In the genomic region with DNA sequence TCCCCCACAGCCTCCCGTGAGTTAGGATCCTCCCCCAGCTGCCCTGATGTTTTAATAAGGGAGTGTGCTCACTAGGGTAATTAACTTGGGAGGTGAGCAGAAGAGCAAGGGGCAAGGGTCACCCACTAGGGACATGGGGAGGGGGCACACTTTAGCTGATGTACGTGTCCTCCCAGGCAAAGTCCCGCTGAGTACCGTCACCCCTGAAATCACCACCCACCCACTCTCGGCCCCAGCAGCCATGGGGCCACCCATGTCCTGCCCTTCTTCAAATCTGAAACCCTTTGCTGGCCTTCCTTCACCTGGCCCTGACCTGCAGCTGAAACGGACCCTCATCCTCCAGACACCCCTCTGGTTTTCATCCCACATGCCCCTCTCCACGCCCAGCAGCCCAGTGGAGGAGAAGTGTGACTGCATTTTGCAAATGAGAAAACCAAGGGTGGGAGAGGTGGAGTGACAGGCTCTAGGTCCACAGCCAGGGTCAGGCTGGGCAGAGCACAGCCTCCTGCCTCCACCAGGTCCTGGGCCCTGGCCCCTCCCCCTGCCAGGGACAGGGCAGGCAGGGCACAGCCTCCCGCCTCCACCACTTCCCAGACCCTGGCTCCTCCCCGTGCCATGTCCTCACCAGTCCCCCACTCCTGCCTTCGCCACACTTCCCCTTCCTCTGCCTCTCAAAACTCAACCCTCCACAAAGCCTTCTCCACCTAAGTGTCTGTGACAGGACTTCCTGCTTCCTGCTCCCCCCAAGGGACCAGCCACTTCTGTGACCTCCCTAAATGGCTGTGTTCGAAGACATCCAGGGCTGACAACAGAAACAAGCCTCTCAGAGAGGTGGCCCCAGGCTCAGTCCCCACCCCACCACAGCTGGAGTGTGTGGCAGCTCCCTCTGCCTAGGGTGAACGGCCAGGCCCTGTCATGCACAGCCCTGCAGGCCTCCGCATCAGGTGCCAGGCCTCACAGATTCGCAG, we compare ENCODE assay signal across 9 cellular contexts. TPM values are rescaled to one million over a fixed set of nuclear protein-coding genes. Genes with fewer than 3 reads are reported as not detected.
A peak's percentile ranks its signal among the peaks of the same experiment; 100 is the strongest.
DNase-seq lines count a peak whose midpoint lies in the region; ATAC-seq and TF ChIP-seq lines count a peak whose summit lies in the region.
"Had no signal": no experiment of that assay in that cellular context is flagged by ENCODE, and none has a peak within 500 bp of the region (broad histone marks: within the 10 kb centered on the region; RNA-seq: fewer than 3 reads in every experiment).

No MANE protein-coding gene starts in this region.

- H3K9me3 ChIP-seq in RWPE2 (ENCODE audit: severe bottlenecking) (no peaks in the 10 kb centered on the region), osteoblast (ENCODE audit: low read depth, low read length) (no peaks in the 10 kb centered on the region)

- no peak overlapping the region for H3K4me2 ChIP-seq in osteoblast (ENCODE audit: insufficient read depth, low read length)

- no peaks in the 10 kb centered on the region for H3K36me3 ChIP-seq in RWPE2 (ENCODE audit: low read depth)
- H3K36me3 ChIP-seq in osteoblast (ENCODE audit: insufficient read depth, low read length), result no peaks in the 10 kb centered on the region

- TF ChIP-seq CTCF in RWPE2 (IDR thresholded peaks at IDR 0.05; ENCODE audit: poor library complexity, severe bottlenecking), result no peak
- TF ChIP-seq CTCF in osteoblast (IDR thresholded peaks at IDR 0.05; ENCODE audit: extremely low read depth, low read depth, low read length), result no peak

- no peaks in the 10 kb centered on the region for H4K20me1 ChIP-seq in osteoblast (ENCODE audit: insufficient read depth, low read length)

- H3K27ac ChIP-seq in RWPE2 (ENCODE audit: poor library complexity, severe bottlenecking) (no peak overlapping the region), osteoblast (ENCODE audit: low read depth, low read length) (no peak overlapping the region)

- H2AFZ ChIP-seq in osteoblast (ENCODE audit: low read length), result no peak overlapping the region

- DNase-seq in RWPE2 (ENCODE audit: low spot score) (no peak), osteoblast (ENCODE audit: insufficient read length, low spot score, missing footprints) (peak; percentile 69), NCI-H1092 (lab: John Stamatoyannopoulos, UW) (no peak), D341Med (ENCODE audit: low spot score) (no peak), AG20443 (ENCODE audit: low spot score) (no peak)
- peak; percentile 53 for DNase-seq in central memory CD4-positive, alpha-beta T cell

- H3K4me1 ChIP-seq in RWPE2 (ENCODE audit: insufficient read depth, poor library complexity, severe bottlenecking), result no peaks in the 10 kb centered on the region
- peaks cover 10% of the 10 kb centered on the region for H3K4me1 ChIP-seq in osteoblast (ENCODE audit: insufficient read depth, low read length)

- H3K27me3 ChIP-seq in RWPE2 (ENCODE audit: insufficient read depth, poor library complexity, severe bottlenecking) (no peaks in the 10 kb centered on the region), osteoblast (ENCODE audit: insufficient read depth, low read length) (peaks cover 4% of the 10 kb centered on the region)

- H3K79me2 ChIP-seq in osteoblast (ENCODE audit: insufficient read depth, low read length), result no peaks in the 10 kb centered on the region

- peak; percentile 92 for ATAC-seq in GM19043 (IDR thresholded peaks at IDR 0.05; ENCODE audit: low read depth, unreplicated experiment)
- ATAC-seq in HG02885 (IDR thresholded peaks at IDR 0.05; ENCODE audit: poor library complexity, unreplicated experiment), result peak; percentile 85
- 0 out of 3 replicates have a peak, but pooled peaks have one; percentile 16 for ATAC-seq in RWPE2 (ENCODE audit: low read depth)

- no peak overlapping the region for H3K4me3 ChIP-seq in RWPE2 (ENCODE audit: severe bottlenecking)
- no peak overlapping the region for H3K4me3 ChIP-seq in osteoblast (ENCODE audit: insufficient read depth, low read length)

RNA-seq across cellular contexts. Expression of gene ACSS1, which starts 15.1 kb away (rescaled TPM):
- total RNA-seq in osteoblast, result 1.4 and 2.1 TPM in 2 replicates

RNA-seq across cellular contexts. Expression of gene VSX1, which starts 39.1 kb away (rescaled TPM):
- total RNA-seq in osteoblast, result not detected in 2 replicates
- total RNA-seq: T-helper 2 cell treated with Interferon-gamma antibody and Interleukin-4, amounts not matched to agents 100 ng/mL and 5 ng/mL, for 36 hours had no signal

RNA-seq across cellular contexts. Expression of gene APMAP, which starts 50.3 kb away (rescaled TPM):
- total RNA-seq in osteoblast, result 69.2 and 70.2 TPM in 2 replicates

Comparison
In these comparisons a context has a peak if more than half of its experiments do, and no peak if none do; other contexts are left out.
1. ATAC-seq: peak in every context shown above with its lines; median percentile 92 in GM19043; 85 in HG02885; 16 in RWPE2.
2. DNase-seq: peak in central memory CD4-positive, alpha-beta T cell (single experiment) and osteoblast (single experiment); none in RWPE2 (single experiment), NCI-H1092 (single experiment), D341Med (single experiment) and AG20443 (single experiment).